Comparison of ENCODE assay signal across 30 cellular contexts in the genomic region with DNA sequence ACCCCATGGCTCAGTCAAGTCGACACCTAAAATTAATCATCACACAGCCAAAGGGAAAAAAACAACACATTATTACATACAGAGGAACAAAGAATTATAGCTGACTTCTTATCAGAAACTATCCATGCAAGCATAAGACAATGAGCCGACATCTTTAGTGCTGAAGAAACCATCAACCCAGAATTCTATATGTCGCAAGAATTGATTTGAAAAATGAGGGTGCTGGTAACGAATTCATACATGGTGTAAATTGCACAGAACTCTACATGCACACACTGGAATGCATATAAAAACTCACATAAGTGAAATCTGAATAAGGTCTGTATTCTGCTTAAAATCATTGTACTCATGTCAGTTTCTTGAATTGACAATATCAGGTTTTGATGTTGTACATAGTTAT.
"Had no signal": no experiment of that assay in that cellular context is flagged by ENCODE, and none has a peak within 500 bp of the region (broad histone marks: within the 10 kb centered on the region; RNA-seq: fewer than 3 reads in every experiment).

No MANE protein-coding gene starts in this region.

- H3K4me3 Mint-ChIP-seq: natural killer cell; nephron; neural progenitor cell; stimulated activated memory B cell treated with anti-CD40 and anti-IgM and Interleukin-4, amounts not matched to agents 10 μg/mL and 1 μg/mL and 100 μg/mL, for 72 hours; stimulated activated naive CD8-positive, alpha-beta T cell treated with anti-CD3 and anti-CD28 coated beads, Interleukin-15, amount 100 ng/mL, for 72 hours; type B pancreatic cell had no signal

- H3K4me2 ChIP-seq: neural progenitor cell, smooth muscle cell had no signal

- DNase-seq: natural killer cell; occipital lobe; ovary; psoas muscle; right cardiac atrium; spleen; stimulated activated CD4-positive, alpha-beta T cell treated with anti-CD3 and anti-CD28 coated beads, Interleukin-12 subunit alpha, Interleukin-12 subunit beta, amount 100 ng/mL, for 4 hours; stimulated activated CD4-positive, alpha-beta T cell treated with anti-CD3 and anti-CD28 coated beads, Interleukin-1b, Interleukin-23, amount 100 ng/mL, for 48 hours; stimulated activated CD4-positive, alpha-beta T cell treated with anti-CD3 and anti-CD28 coated beads, Interleukin-4, amount 100 ng/mL, for 1 hour; stimulated activated CD4-positive, alpha-beta T cell treated with anti-CD3 and anti-CD28 coated beads, Interleukin-4, amount 100 ng/mL, for 4 hours; stimulated activated CD8-positive, alpha-beta memory T cell treated with anti-CD3 and anti-CD28 coated beads, Interleukin-4, amount 100 ng/mL, for 48 hours; stimulated activated naive CD4-positive, alpha-beta T cell; stimulated activated naive CD8-positive, alpha-beta T cell treated with anti-CD3 and anti-CD28 coated beads, Interleukin-15, amount 100 ng/mL, for 72 hours; stimulated activated naive CD8-positive, alpha-beta T cell treated with anti-CD3 and anti-CD28 coated beads, Interleukin-15, Interleukin-2, amounts not matched to agents 100 U/mL and 50 U/mL, for 24 hours; substantia nigra; testis; tibial artery; transverse colon; upper lobe of right lung; uterus had no signal

- H3K4me3 ChIP-seq: neural progenitor cell, ovary, psoas muscle, skin epidermis, smooth muscle cell, spleen, suprapubic skin, testis, tibial artery, transverse colon, upper lobe of right lung, uterus had no signal

- H3K27me3 ChIP-seq: ovary, spleen, suprapubic skin, testis, transverse colon, upper lobe of right lung, uterus had no signal

- H2AFZ ChIP-seq: neural progenitor cell, parathyroid adenoma had no signal

- H3K4me1 Mint-ChIP-seq: natural killer cell; nephron; neural progenitor cell; stimulated activated memory B cell treated with anti-CD40 and anti-IgM and Interleukin-4, amounts not matched to agents 10 μg/mL and 1 μg/mL and 100 μg/mL, for 72 hours; stimulated activated naive CD8-positive, alpha-beta T cell treated with anti-CD3 and anti-CD28 coated beads, Interleukin-15, amount 100 ng/mL, for 72 hours had no signal

- H3K27ac Mint-ChIP-seq: natural killer cell; nephron; neural progenitor cell; progenitor cell of endocrine pancreas; stimulated activated memory B cell treated with anti-CD40 and anti-IgM and Interleukin-4, amounts not matched to agents 10 μg/mL and 1 μg/mL and 100 μg/mL, for 72 hours; stimulated activated naive CD8-positive, alpha-beta T cell treated with anti-CD3 and anti-CD28 coated beads, Interleukin-15, amount 100 ng/mL, for 72 hours; type B pancreatic cell had no signal

- H3K27ac ChIP-seq: neural progenitor cell, ovary, parathyroid adenoma, psoas muscle, skin epidermis, spleen, suprapubic skin, testis, tibial artery, transverse colon, upper lobe of right lung, uterus had no signal

- H3K9me3 ChIP-seq: ovary, psoas muscle, spleen, suprapubic skin, testis, tibial artery, transverse colon, upper lobe of right lung, uterus had no signal

- ATAC-seq: natural killer cell; psoas muscle; right cardiac atrium; sciatic nerve; stimulated activated memory B cell treated with anti-CD40 and anti-IgM and Interleukin-4, amounts not matched to agents 10 μg/mL and 1 μg/mL and 100 μg/mL, for 72 hours; stimulated activated naive CD8-positive, alpha-beta T cell treated with anti-CD3 and anti-CD28 coated beads, Interleukin-15, amount 100 ng/mL, for 72 hours; stimulated activated naive CD8-positive, alpha-beta T cell treated with anti-CD3 and anti-CD28 coated beads, Interleukin-15, Interleukin-2, amounts not matched to agents 100 U/mL and 50 U/mL, for 24 hours; upper lobe of right lung had no signal

- H3K9me3 Mint-ChIP-seq: natural killer cell; nephron; neural progenitor cell; stimulated activated memory B cell treated with anti-CD40 and anti-IgM and Interleukin-4, amounts not matched to agents 10 μg/mL and 1 μg/mL and 100 μg/mL, for 72 hours; stimulated activated naive CD8-positive, alpha-beta T cell treated with anti-CD3 and anti-CD28 coated beads, Interleukin-15, amount 100 ng/mL, for 72 hours; type B pancreatic cell had no signal

- H3K79me2 ChIP-seq: parathyroid adenoma had no signal

- H3K36me3 ChIP-seq: neural progenitor cell, ovary, spleen, suprapubic skin, tibial artery, transverse colon, upper lobe of right lung, uterus had no signal

- H3K9ac ChIP-seq: neural progenitor cell, parathyroid adenoma had no signal

- H3K36me3 Mint-ChIP-seq: natural killer cell; neural progenitor cell; stimulated activated memory B cell treated with anti-CD40 and anti-IgM and Interleukin-4, amounts not matched to agents 10 μg/mL and 1 μg/mL and 100 μg/mL, for 72 hours; type B pancreatic cell had no signal

- H3K4me1 ChIP-seq: neural progenitor cell, parathyroid adenoma, psoas muscle, spleen, suprapubic skin, testis, tibial artery, transverse colon, upper lobe of right lung, uterus had no signal
